Comparison of ENCODE assay signal across 8 cellular contexts in the genomic region with DNA sequence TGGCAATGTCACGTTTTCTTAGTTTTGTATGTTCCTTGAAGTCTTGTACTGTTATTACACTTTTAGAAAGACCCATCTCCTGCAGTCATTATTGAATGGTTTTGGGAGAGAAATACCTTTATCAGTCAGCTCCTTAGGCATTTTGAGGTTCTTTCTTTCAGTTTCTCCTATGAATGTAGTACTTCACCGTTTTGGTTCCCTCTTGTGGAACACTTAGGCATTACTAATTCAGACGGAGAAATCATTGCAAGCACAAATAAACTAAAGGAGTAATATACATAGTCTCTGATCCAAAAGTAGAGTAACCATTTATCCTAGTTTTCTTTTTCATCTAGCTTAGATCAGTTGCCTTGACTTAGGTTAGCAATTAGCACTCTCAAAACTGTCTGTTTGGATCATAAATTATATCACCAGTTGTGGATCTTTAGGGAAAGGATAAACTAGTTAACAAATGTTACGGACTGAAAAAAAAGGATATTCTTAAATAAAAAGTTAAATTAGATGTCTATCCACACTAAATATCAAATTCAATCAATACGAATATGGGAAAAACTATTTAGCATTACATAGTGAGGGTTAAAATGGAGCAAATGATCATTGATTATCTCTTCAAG.
DNase-seq lines count a peak whose midpoint lies in the region; ATAC-seq and TF ChIP-seq lines count a peak whose summit lies in the region.

No MANE protein-coding gene starts in this region.

- intact Hi-C loops in activated CD4-positive, alpha-beta T cell treated with anti-CD3 and anti-CD28 coated beads, Interleukin-2, amount 10 ng/mL, durations not matched to agents 24 days and 14 days (cut with micrococcal nuclease): no loop called here

- H3K4me3 Mint-ChIP-seq in chondrocyte (ENCODE audit: unreplicated experiment): no peak overlapping the region
- H3K4me3 Mint-ChIP-seq in activated CD4-positive, alpha-beta T cell treated with anti-CD3 and anti-CD28 coated beads, Interleukin-2, amount 10 ng/mL, durations not matched to agents 24 days and 14 days: no peak overlapping the region

- no peaks in the 10 kb centered on the region for H3K36me3 Mint-ChIP-seq in chondrocyte (ENCODE audit: low read depth)
- no peaks in the 10 kb centered on the region for H3K36me3 Mint-ChIP-seq in activated CD4-positive, alpha-beta T cell treated with anti-CD3 and anti-CD28 coated beads, Interleukin-2, amount 10 ng/mL, durations not matched to agents 24 days and 14 days (ENCODE audit: low read depth)

- peaks cover 4% of the 10 kb centered on the region for H3K4me1 Mint-ChIP-seq in chondrocyte (ENCODE audit: low read depth)
- H3K4me1 Mint-ChIP-seq in activated CD4-positive, alpha-beta T cell treated with anti-CD3 and anti-CD28 coated beads, Interleukin-2, amount 10 ng/mL, durations not matched to agents 24 days and 14 days: no peaks in the 10 kb centered on the region

- peaks cover 2% of the 10 kb centered on the region for H3K27me3 Mint-ChIP-seq in chondrocyte (ENCODE audit: low read depth)
- H3K27me3 Mint-ChIP-seq in activated CD4-positive, alpha-beta T cell treated with anti-CD3 and anti-CD28 coated beads, Interleukin-2, amount 10 ng/mL, durations not matched to agents 24 days and 14 days: no peaks in the 10 kb centered on the region

- H3K27ac Mint-ChIP-seq in chondrocyte (ENCODE audit: unreplicated experiment): no peak overlapping the region
- no peak overlapping the region for H3K27ac Mint-ChIP-seq in activated CD4-positive, alpha-beta T cell treated with anti-CD3 and anti-CD28 coated beads, Interleukin-2, amount 10 ng/mL, durations not matched to agents 24 days and 14 days

- peaks cover 3% of the 10 kb centered on the region for H3K9me3 Mint-ChIP-seq in chondrocyte (ENCODE audit: low read depth)
- H3K9me3 Mint-ChIP-seq in activated CD4-positive, alpha-beta T cell treated with anti-CD3 and anti-CD28 coated beads, Interleukin-2, amount 10 ng/mL, durations not matched to agents 24 days and 14 days: no peaks in the 10 kb centered on the region

- peak; percentile 66 for ATAC-seq in GM21515 (IDR thresholded peaks at IDR 0.05; ENCODE audit: unreplicated experiment)
- no peak for ATAC-seq in HG03442 (IDR thresholded peaks at IDR 0.05; ENCODE audit: unreplicated experiment)

- DNase-seq in AML-193 (lab: John Stamatoyannopoulos, UW) (peak; percentile 70 to 79), NCI-H146 (lab: John Stamatoyannopoulos, UW) (peak; percentile 3), chondrocyte (ENCODE audit: low spot score) (no peak), epidermal melanocyte (ENCODE audit: insufficient read length, low spot score) (no peak)
- no peak for DNase-seq in activated CD4-positive, alpha-beta T cell treated with anti-CD3 and anti-CD28 coated beads, Interleukin-2, amount 10 ng/mL, durations not matched to agents 24 days and 14 days
- DNase-seq in activated effector memory CD4-positive, alpha-beta T cell treated with anti-CD3 and anti-CD28 coated beads, Interleukin-2, amount 50 U/mL, for 16 hours: no peak

- peak; percentile 86 for TF ChIP-seq CTCF in chondrocyte (IDR thresholded peaks at IDR 0.05)

Comparison
In these comparisons a context has a peak if more than half of its experiments do, and no peak if none do; other contexts are left out.
1. DNase-seq: peak in AML-193 (2 of 2) and NCI-H146 (single experiment); none in chondrocyte (single experiment), activated CD4-positive, alpha-beta T cell treated with anti-CD3 and anti-CD28 coated beads, Interleukin-2, amount 10 ng/mL, durations not matched to agents 24 days and 14 days (single experiment), epidermal melanocyte (single experiment) and activated effector memory CD4-positive, alpha-beta T cell treated with anti-CD3 and anti-CD28 coated beads, Interleukin-2, amount 50 U/mL, for 16 hours (single experiment).